Comparison of ENCODE assay signal across 2 cellular contexts in the genomic region with DNA sequence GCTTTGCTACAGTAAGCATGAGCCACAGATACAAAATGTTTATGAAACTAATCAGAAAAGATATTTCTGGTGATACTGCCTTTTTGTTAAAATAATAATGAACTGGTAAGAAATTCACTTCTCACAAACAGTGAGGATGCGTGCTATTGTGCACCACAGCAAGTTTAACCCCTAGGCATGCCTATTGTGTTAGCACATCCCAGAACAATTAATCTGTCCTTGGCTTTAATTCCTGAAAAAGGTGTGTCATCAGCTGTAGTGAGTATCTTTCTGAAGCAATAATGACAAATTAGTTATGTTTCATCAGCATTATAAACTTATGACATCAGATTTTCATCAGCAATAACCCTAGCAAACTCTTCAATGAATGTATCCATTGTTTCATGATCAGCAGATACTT.
TF ChIP-seq lines count a peak whose summit lies in the region.

No MANE protein-coding gene starts in this region.

TF ChIP-seq in endothelial cell of umbilical vein, 7 proteins besides CTCF, POLR2A, EP300 and RAD21 (continued from another document):
- no peak for TF ChIP-seq POLR2AphosphoS5 (IDR thresholded peaks at IDR 0.05; ENCODE audit: insufficient read depth, low read depth, low read length)
- no peak for TF ChIP-seq GATA2 (IDR thresholded peaks at IDR 0.05; ENCODE audit: insufficient read depth, insufficient read length, low read depth, low read length)
- TF ChIP-seq MYC (IDR thresholded peaks at IDR 0.05; ENCODE audit: low read depth, low read length), result no peak
- TF ChIP-seq JUN (IDR thresholded peaks at IDR 0.05; ENCODE audit: borderline replicate concordance, insufficient read depth, insufficient read length, low read depth), result no peak

TF ChIP-seq in SK-N-SH, 30 proteins besides CTCF, POLR2A, EP300 and RAD21 (continued from another document):
- TF ChIP-seq MEF2A (IDR thresholded peaks at IDR 0.05; ENCODE audit: borderline replicate concordance, low read depth), result no peak
- TF ChIP-seq, protein P1, sequence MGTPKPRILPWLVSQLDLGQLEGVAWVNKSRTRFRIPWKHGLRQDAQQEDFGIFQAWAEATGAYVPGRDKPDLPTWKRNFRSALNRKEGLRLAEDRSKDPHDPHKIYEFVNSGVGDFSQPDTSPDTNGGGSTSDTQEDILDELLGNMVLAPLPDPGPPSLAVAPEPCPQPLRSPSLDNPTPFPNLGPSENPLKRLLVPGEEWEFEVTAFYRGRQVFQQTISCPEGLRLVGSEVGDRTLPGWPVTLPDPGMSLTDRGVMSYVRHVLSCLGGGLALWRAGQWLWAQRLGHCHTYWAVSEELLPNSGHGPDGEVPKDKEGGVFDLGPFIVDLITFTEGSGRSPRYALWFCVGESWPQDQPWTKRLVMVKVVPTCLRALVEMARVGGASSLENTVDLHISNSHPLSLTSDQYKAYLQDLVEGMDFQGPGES (IDR thresholded peaks at IDR 0.05; ENCODE audit: low read depth, low read length), result no peak
- TF ChIP-seq RCOR1 (IDR thresholded peaks at IDR 0.05; ENCODE audit: low read length), result no peak
- no peak for TF ChIP-seq SIN3A (IDR thresholded peaks at IDR 0.05; ENCODE audit: borderline replicate concordance, low read depth, low read length)
- TF ChIP-seq MXI1 (IDR thresholded peaks at IDR 0.05; ENCODE audit: low read depth, low read length), result no peak
- no peak for TF ChIP-seq EZH2phosphoT487 (IDR thresholded peaks at IDR 0.05; ENCODE audit: borderline replicate concordance, low read depth)
- no peak for TF ChIP-seq MAX (IDR thresholded peaks at IDR 0.05; ENCODE audit: low read depth)
- no peak for TF ChIP-seq GABPA (IDR thresholded peaks at IDR 0.05; ENCODE audit: low read depth)
- TF ChIP-seq, protein P2, sequence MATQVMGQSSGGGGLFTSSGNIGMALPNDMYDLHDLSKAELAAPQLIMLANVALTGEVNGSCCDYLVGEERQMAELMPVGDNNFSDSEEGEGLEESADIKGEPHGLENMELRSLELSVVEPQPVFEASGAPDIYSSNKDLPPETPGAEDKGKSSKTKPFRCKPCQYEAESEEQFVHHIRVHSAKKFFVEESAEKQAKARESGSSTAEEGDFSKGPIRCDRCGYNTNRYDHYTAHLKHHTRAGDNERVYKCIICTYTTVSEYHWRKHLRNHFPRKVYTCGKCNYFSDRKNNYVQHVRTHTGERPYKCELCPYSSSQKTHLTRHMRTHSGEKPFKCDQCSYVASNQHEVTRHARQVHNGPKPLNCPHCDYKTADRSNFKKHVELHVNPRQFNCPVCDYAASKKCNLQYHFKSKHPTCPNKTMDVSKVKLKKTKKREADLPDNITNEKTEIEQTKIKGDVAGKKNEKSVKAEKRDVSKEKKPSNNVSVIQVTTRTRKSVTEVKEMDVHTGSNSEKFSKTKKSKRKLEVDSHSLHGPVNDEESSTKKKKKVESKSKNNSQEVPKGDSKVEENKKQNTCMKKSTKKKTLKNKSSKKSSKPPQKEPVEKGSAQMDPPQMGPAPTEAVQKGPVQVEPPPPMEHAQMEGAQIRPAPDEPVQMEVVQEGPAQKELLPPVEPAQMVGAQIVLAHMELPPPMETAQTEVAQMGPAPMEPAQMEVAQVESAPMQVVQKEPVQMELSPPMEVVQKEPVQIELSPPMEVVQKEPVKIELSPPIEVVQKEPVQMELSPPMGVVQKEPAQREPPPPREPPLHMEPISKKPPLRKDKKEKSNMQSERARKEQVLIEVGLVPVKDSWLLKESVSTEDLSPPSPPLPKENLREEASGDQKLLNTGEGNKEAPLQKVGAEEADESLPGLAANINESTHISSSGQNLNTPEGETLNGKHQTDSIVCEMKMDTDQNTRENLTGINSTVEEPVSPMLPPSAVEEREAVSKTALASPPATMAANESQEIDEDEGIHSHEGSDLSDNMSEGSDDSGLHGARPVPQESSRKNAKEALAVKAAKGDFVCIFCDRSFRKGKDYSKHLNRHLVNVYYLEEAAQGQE (IDR thresholded peaks at IDR 0.05; ENCODE audit: low read depth, low read length), result no peak
- TF ChIP-seq YY1 (IDR thresholded peaks at IDR 0.05; ENCODE audit: low read depth), result no peak
- no peak for TF ChIP-seq CHD2 (IDR thresholded peaks at IDR 0.05; ENCODE audit: low read length, partially characterized antibody)
- no peak for TF ChIP-seq FOSL2 (IDR thresholded peaks at IDR 0.05; ENCODE audit: borderline replicate concordance, low read depth)
- no peak for TF ChIP-seq ELF1 (IDR thresholded peaks at IDR 0.05)
- no peak for TF ChIP-seq NRF1 (IDR thresholded peaks at IDR 0.05; ENCODE audit: low read depth, low read length)
- TF ChIP-seq JUND (IDR thresholded peaks at IDR 0.05), result no peak
- TF ChIP-seq POLR2AphosphoS5 (IDR thresholded peaks at IDR 0.05; ENCODE audit: low read depth, low read length), result no peak
- TF ChIP-seq GATA2 (CRISPR knock-in tag; IDR thresholded peaks at IDR 0.05), result no peak
